Comparison of ENCODE assay signal across 16 cellular contexts in genomic region chr11:128294685-128295079, GRCh38.
DNase-seq lines count a peak whose midpoint lies in the region; ATAC-seq and TF ChIP-seq lines count a peak whose summit lies in the region.
"Had no signal": no experiment of that assay in that cellular context is flagged by ENCODE, and none has a peak within 500 bp of the region (broad histone marks: within the 10 kb centered on the region; RNA-seq: fewer than 3 reads in every experiment).

No MANE protein-coding gene starts in this region.

- intact Hi-C loops in activated CD4-positive, alpha-beta T cell treated with anti-CD3 and anti-CD28 coated beads for 36 hours (cut with DNase I, micrococcal nuclease): no loop called here

- POLR2A ChIA-PET in activated CD4-positive, alpha-beta T cell treated with anti-CD3 and anti-CD28 coated beads for 36 hours (lab: Charles Lee): no interaction called here

- peak overlapping the region; percentile 68 for H3K27ac Mint-ChIP-seq in activated CD4-positive, alpha-beta T cell treated with anti-CD3 and anti-CD28 coated beads for 36 hours
- peak overlapping the region; percentile 13 for H3K27ac Mint-ChIP-seq in activated T-helper 17 cell treated with anti-CD3 and anti-CD28 coated beads, Interleukin-2, amount 50 U/mL, for 72 hours

- H3K4me1 Mint-ChIP-seq in activated CD4-positive, alpha-beta T cell treated with anti-CD3 and anti-CD28 coated beads for 36 hours: peaks cover 96% of the 10 kb centered on the region
- H3K4me1 Mint-ChIP-seq in activated T-helper 17 cell treated with anti-CD3 and anti-CD28 coated beads, Interleukin-2, amount 50 U/mL, for 72 hours: peaks cover 67% of the 10 kb centered on the region

- H3K36me3 Mint-ChIP-seq in activated CD4-positive, alpha-beta T cell treated with anti-CD3 and anti-CD28 coated beads for 36 hours (ENCODE audit: low read depth): peaks cover 29% of the 10 kb centered on the region
- H3K36me3 Mint-ChIP-seq in activated T-helper 17 cell treated with anti-CD3 and anti-CD28 coated beads, Interleukin-2, amount 50 U/mL, for 72 hours (ENCODE audit: low read depth): peaks cover 18% of the 10 kb centered on the region

- no peak for TF ChIP-seq CTCF in fibroblast of the aortic adventitia (IDR thresholded peaks at IDR 0.05; ENCODE audit: insufficient read depth, low read length)

- no peaks in the 10 kb centered on the region for H3K27me3 Mint-ChIP-seq in activated CD4-positive, alpha-beta T cell treated with anti-CD3 and anti-CD28 coated beads for 36 hours
- no peaks in the 10 kb centered on the region for H3K27me3 Mint-ChIP-seq in activated T-helper 17 cell treated with anti-CD3 and anti-CD28 coated beads, Interleukin-2, amount 50 U/mL, for 72 hours

- CTCF ChIA-PET in activated CD4-positive, alpha-beta T cell treated with anti-CD3 and anti-CD28 coated beads for 36 hours (lab: Charles Lee): interaction anchor here (0.9 to 1.4 kb wide), 3 partner anchors 24 to 178 kb away, joined by 3 to 8 read pairs (median 4); no protein-coding TSS in a partner anchor

- H3K4me3 ChIP-seq in fibroblast of the aortic adventitia (ENCODE audit: low read depth, low read length): no peak overlapping the region
- H3K4me3 ChIP-seq: A549, sigmoid colon, tibial nerve had no signal

- H3K9me3 Mint-ChIP-seq in activated CD4-positive, alpha-beta T cell treated with anti-CD3 and anti-CD28 coated beads for 36 hours (ENCODE audit: low read depth): peaks cover 5% of the 10 kb centered on the region
- H3K9me3 Mint-ChIP-seq in activated T-helper 17 cell treated with anti-CD3 and anti-CD28 coated beads, Interleukin-2, amount 50 U/mL, for 72 hours: peaks cover 3% of the 10 kb centered on the region

- DNase-seq in activated CD4-positive, alpha-beta T cell treated with anti-CD3 and anti-CD28 coated beads for 36 hours: no peak
- DNase-seq in activated CD4-positive, alpha-beta T cell treated with anti-CD3 and anti-CD28 coated beads for 4 hours: no peak
- DNase-seq in fibroblast of the aortic adventitia (ENCODE audit: low read depth) (peak; percentile 44), stromal cell of bone marrow (ENCODE audit: low read depth) (peak; percentile 58), HUDEP-2 (lab: John Stamatoyannopoulos, UW; ENCODE audit: unreplicated experiment in 76 of 76) (no peak)
- DNase-seq: activated T-cell treated with anti-CD3 and anti-CD28 coated beads, Interleukin-2, amount 50 U/mL, for 4 hours; cerebellar nuclear complex; DND-41; NCI-H1105; NCI-H524 treated with DMSO at 0.1 percent for 48 hours; sigmoid colon had no signal

- no peak for ATAC-seq in activated CD4-positive, alpha-beta T cell treated with anti-CD3 and anti-CD28 coated beads for 36 hours
- ATAC-seq in activated T-helper 17 cell treated with anti-CD3 and anti-CD28 coated beads, Interleukin-2, amount 50 U/mL, for 72 hours (replicated peaks): no peak
- ATAC-seq in HG02870 (IDR thresholded peaks at IDR 0.05; ENCODE audit: unreplicated experiment): no peak
- no peak for ATAC-seq in GM21529 (IDR thresholded peaks at IDR 0.05; ENCODE audit: unreplicated experiment)
- ATAC-seq: A549; activated T-cell treated with anti-CD3 and anti-CD28 coated beads, Interleukin-2, amount 50 U/mL, for 4 hours had no signal

- no peak overlapping the region for H3K4me3 Mint-ChIP-seq in activated CD4-positive, alpha-beta T cell treated with anti-CD3 and anti-CD28 coated beads for 36 hours
- peak overlapping the region; percentile 90 for H3K4me3 Mint-ChIP-seq in activated T-helper 17 cell treated with anti-CD3 and anti-CD28 coated beads, Interleukin-2, amount 50 U/mL, for 72 hours
- H3K4me3 Mint-ChIP-seq: activated T-cell treated with anti-CD3 and anti-CD28 coated beads, Interleukin-2, amount 50 U/mL, for 4 hours had no signal

Comparison
In these comparisons a context has a peak if more than half of its experiments do, and no peak if none do; other contexts are left out.
1. DNase-seq: peak in fibroblast of the aortic adventitia (single experiment) and stromal cell of bone marrow (single experiment); none in activated CD4-positive, alpha-beta T cell treated with anti-CD3 and anti-CD28 coated beads for 36 hours (single experiment), activated CD4-positive, alpha-beta T cell treated with anti-CD3 and anti-CD28 coated beads for 4 hours (0 of 2) and HUDEP-2 (0 of 76).